In genomic region chr5:99418657-99419056, GRCh38 we compare ENCODE assay signal across 6 cellular contexts.
DNase-seq lines count a peak whose midpoint lies in the region; ATAC-seq, FAIRE-seq and TF ChIP-seq lines count a peak whose summit lies in the region.
"Not testable (repeated sequence)": the region's sequence is repeated elsewhere in the genome, so short reads cannot be mapped to it uniquely, and the experiment has no call there.

No MANE protein-coding gene starts in this region.

- CTCF ChIA-PET in PC-3 (lab: Charles Lee); H1 (lab: Charles Lee; ENCODE audit: partially characterized antibody): not testable (repeated sequence)

- not testable (repeated sequence) for BruUV-seq in PC-3 (replicated peaks; lab: Mats Ljungman, UMichigan)

- not testable (repeated sequence) for H4K20me1 ChIP-seq in PC-3 (ENCODE audit: low read length); H1 (replicated peaks in 1 of 2; ENCODE audit: control insufficient read depth in 1 of 2, insufficient read depth in 2 of 2, low read length in 2 of 2)

- TF ChIP-seq POLR2A in H54 (IDR thresholded peaks at IDR 0.05; ENCODE audit: low read depth, low read length); H1 (IDR thresholded peaks at IDR 0.05; ENCODE audit: control extremely low read depth in 1 of 2, low read depth in 2 of 2, low read length in 2 of 2): not testable (repeated sequence)

- not testable (repeated sequence) for H3K4me3 ChIP-seq in PC-3 (ENCODE audit: low read length); H1 (ENCODE audit: extremely low read depth in 1 of 4, insufficient read depth in 2 of 4, low read depth in 3 of 4, low read length in 4 of 4)

- H3K14ac ChIP-seq in H1 (ENCODE audit: insufficient read length) = not testable (repeated sequence)

- H2AK5ac ChIP-seq in H1 (ENCODE audit: low read depth, low read length) = not testable (repeated sequence)

- not testable (repeated sequence) for H3K18ac ChIP-seq in H1 (ENCODE audit: extremely low read depth, low read length)

- not testable (repeated sequence) for H2BK120ac ChIP-seq in H1 (replicated peaks; ENCODE audit: low read depth, low read length)

- not testable (repeated sequence) for H3K4me1 ChIP-seq in PC-3 (ENCODE audit: insufficient read depth, low read length); H1 (replicated peaks in 1 of 4; ENCODE audit: control insufficient read depth in 3 of 4, insufficient read depth in 4 of 4, low read length in 3 of 4)

- POLR2A ChIA-PET in PC-3 (lab: Charles Lee; ENCODE audit: unreplicated experiment); H1 (lab: Charles Lee; ENCODE audit: partially characterized antibody): not testable (repeated sequence)

- not testable (repeated sequence) for H3K23me2 ChIP-seq in H1 (ENCODE audit: low read depth, low read length)

- H3K27me3 ChIP-seq in PC-3 (ENCODE audit: low read length); H1 (replicated peaks in 1 of 4; ENCODE audit: control insufficient read depth in 3 of 4, extremely low read depth in 1 of 4, insufficient read depth in 3 of 4, low read length in 3 of 4): not testable (repeated sequence)

- not testable (repeated sequence) for H3K4me2 ChIP-seq in PC-3 (ENCODE audit: low read length); H1 (ENCODE audit: insufficient read depth in 1 of 2, low read depth in 2 of 2, low read length in 2 of 2)

- H3K23ac ChIP-seq in H1 (ENCODE audit: insufficient read length) = not testable (repeated sequence)

- intact Hi-C loops in PC-3 (cut with micrococcal nuclease) = not testable (repeated sequence)

- not testable (repeated sequence) for H3K56ac ChIP-seq in H1 (replicated peaks; ENCODE audit: insufficient read length, low read depth, low read length)

- peak; percentile 17 for DNase-seq in A172 (ENCODE audit: low spot score)
- DNase-seq in H54 (ENCODE audit: insufficient read length, low spot score); PC-3; H1 (ENCODE audit: low read depth in 1 of 2, low spot score in 2 of 2): not testable (repeated sequence)
- peak; percentile 75 for DNase-seq in left kidney (ENCODE audit: low read depth, low spot score)
- peak; percentile 17 for DNase-seq in renal cortical epithelial cell (ENCODE audit: low read depth)

- TF ChIP-seq RAD21 in H1 (IDR thresholded peaks at IDR 0.05 in 1 of 2, conservative IDR thresholded peaks at IDR 0.05 in 1 of 2; ENCODE audit: low read depth in 2 of 2, low read length in 2 of 2) = not testable (repeated sequence)

- H3K9me2 ChIP-seq in PC-3 (replicated peaks; ENCODE audit: low read length) = not testable (repeated sequence)

- WGBS in H1 (ENCODE audit: extremely low coverage in 1 of 2, insufficient coverage in 1 of 2, insufficient read length in 1 of 2, insufficient replicate concordance in 2 of 2, low coverage in 1 of 2, low lambda C conversion rate in 2 of 2, missing lambda C conversion rate in 1 of 2), 2 experiments = 100% methylated on average over 1 of the region's 1 CpG; no CpG with 5 or more reads in 1 of the 2 experiments

- not testable (repeated sequence) for TF ChIP-seq EP300 in H1 (IDR thresholded peaks at IDR 0.05; ENCODE audit: borderline replicate concordance in 1 of 2, low read depth in 2 of 2, low read length in 2 of 2)

- not testable (repeated sequence) for H2BK20ac ChIP-seq in H1 (ENCODE audit: low read length)

- not testable (repeated sequence) for H3K79me2 ChIP-seq in PC-3 (ENCODE audit: low read length); H1 (ENCODE audit: control insufficient read depth in 1 of 2, insufficient read depth in 2 of 2, low read length in 2 of 2)

- H4K5ac ChIP-seq in H1 (ENCODE audit: insufficient read length, low read depth, low read length) = not testable (repeated sequence)

- not testable (repeated sequence) for H2AFZ ChIP-seq in PC-3 (ENCODE audit: low read length); H1 (ENCODE audit: low read length)

- not testable (repeated sequence) for H3F3A ChIP-seq in PC-3 (ENCODE audit: low read length, unreplicated experiment)

- H2BK12ac ChIP-seq in H1 (ENCODE audit: low read depth, low read length) = not testable (repeated sequence)

- ATAC-seq in PC-3 = peak; percentile 52

- not testable (repeated sequence) for H3K79me1 ChIP-seq in H1 (ENCODE audit: low read depth, low read length)

- not testable (repeated sequence) for H2BK5ac ChIP-seq in H1 (ENCODE audit: low read depth, low read length)

- not testable (repeated sequence) for H3K36me3 ChIP-seq in PC-3 (ENCODE audit: low read depth, low read length); H1 (ENCODE audit: control insufficient read depth in 2 of 4, insufficient read depth in 4 of 4, low read length in 3 of 4)

- peak; percentile 66 for FAIRE-seq in H54 (lab: Jason Lieb, UNC)
- FAIRE-seq in H1 (lab: Jason Lieb, UNC) = peak; percentile 36

- TF ChIP-seq CTCF in PC-3 (conservative IDR thresholded peaks at IDR 0.05; ENCODE audit: low read depth, low read length); H1 (IDR thresholded peaks at IDR 0.05; ENCODE audit: control extremely low read depth in 1 of 3, insufficient read depth in 1 of 3, low read depth in 1 of 3, low read length in 3 of 3): not testable (repeated sequence)

- not testable (repeated sequence) for H2BK15ac ChIP-seq in H1 (ENCODE audit: low read length)

- not testable (repeated sequence) for H3K4ac ChIP-seq in H1 (replicated peaks; ENCODE audit: insufficient read length, low read depth, low read length)

- H3K9me3 ChIP-seq in PC-3 (ENCODE audit: low read length); H1 (ENCODE audit: insufficient read depth in 2 of 2, low read depth in 1 of 2, low read length in 1 of 2): not testable (repeated sequence)

- not testable (repeated sequence) for H4K8ac ChIP-seq in H1 (ENCODE audit: extremely low read depth, insufficient read depth, low read length)

- H4K91ac ChIP-seq in H1 (replicated peaks; ENCODE audit: insufficient read length, low read length) = not testable (repeated sequence)

- H3K27ac ChIP-seq in PC-3 (ENCODE audit: low read length); H1 (ENCODE audit: low read depth, low read length): not testable (repeated sequence)

- H3K9ac ChIP-seq in PC-3 (ENCODE audit: low read length); H1 (replicated peaks in 1 of 4; ENCODE audit: extremely low read depth in 1 of 4, low read depth in 3 of 4, low read length in 3 of 4): not testable (repeated sequence)
